2 cellular contexts compared by ENCODE assay signal in the genomic region with DNA sequence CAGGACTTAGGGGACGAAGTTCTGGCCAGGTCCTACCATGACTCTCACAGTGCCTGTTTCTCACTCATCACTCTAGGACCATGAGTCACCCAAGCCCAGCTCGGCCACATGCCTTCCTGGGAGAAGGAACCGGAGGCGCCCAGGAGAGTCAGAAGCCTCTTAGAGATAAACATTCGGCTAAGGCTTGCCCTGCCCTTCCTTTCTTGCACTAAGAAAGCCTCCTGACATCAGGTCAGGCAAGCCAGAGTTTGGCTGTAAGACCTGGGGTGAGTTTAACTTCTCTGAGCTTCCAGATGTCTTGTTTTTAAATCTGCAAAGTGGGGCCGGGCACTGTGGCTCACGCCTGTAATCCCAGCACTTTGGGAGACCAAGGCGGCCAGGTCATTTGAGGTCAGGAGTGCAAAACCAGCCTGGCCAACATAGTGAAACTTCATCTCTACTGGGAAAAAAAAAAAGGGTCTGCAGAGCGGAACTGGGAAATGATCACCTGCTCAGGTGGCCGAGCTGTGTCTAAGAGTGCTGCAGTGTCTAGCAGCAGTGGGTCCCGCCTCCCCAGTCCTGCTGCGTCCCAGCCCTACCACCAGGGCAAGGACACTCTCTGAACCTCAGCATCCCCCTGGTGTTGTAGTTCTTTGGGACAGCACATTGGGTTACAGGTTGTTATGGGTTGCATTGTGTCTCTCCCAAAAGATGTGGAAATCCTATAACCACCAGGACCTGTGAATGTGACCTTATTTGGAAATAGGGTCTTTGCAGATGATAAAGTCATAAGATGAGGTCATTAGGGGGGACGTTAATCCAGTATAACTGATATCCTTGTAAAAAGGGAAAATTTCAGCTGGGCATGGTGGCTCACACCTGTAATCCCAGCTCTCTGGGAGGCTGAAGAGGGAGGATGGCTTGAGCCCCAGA.
TF ChIP-seq lines count a peak whose summit lies in the region.

No MANE protein-coding gene starts in this region.

TF ChIP-seq in GM23338, 12 proteins besides CTCF, POLR2A, EP300 and RAD21 (continued from another document):
- no peak for TF ChIP-seq ZNF114 (CRISPR knock-in tag; IDR thresholded peaks at IDR 0.05)
- TF ChIP-seq EZH2 (IDR thresholded peaks at IDR 0.05; ENCODE audit: low read depth, unreplicated experiment) = no peak
- TF ChIP-seq ZNF462 (CRISPR knock-in tag; IDR thresholded peaks at IDR 0.05) = no peak
- TF ChIP-seq STAT1 (IDR thresholded peaks at IDR 0.05; ENCODE audit: unreplicated experiment) = no peak
- no peak for TF ChIP-seq JUNB (IDR thresholded peaks at IDR 0.05; ENCODE audit: unreplicated experiment)
- TF ChIP-seq EZH2phosphoT487 (IDR thresholded peaks at IDR 0.05; ENCODE audit: unreplicated experiment) = no peak
- TF ChIP-seq ETS1 (IDR thresholded peaks at IDR 0.05) = no peak

TF ChIP-seq in WTC11, 78 proteins besides CTCF, POLR2A, EP300 and RAD21 (continued from another document):
- TF ChIP-seq, protein P1, sequence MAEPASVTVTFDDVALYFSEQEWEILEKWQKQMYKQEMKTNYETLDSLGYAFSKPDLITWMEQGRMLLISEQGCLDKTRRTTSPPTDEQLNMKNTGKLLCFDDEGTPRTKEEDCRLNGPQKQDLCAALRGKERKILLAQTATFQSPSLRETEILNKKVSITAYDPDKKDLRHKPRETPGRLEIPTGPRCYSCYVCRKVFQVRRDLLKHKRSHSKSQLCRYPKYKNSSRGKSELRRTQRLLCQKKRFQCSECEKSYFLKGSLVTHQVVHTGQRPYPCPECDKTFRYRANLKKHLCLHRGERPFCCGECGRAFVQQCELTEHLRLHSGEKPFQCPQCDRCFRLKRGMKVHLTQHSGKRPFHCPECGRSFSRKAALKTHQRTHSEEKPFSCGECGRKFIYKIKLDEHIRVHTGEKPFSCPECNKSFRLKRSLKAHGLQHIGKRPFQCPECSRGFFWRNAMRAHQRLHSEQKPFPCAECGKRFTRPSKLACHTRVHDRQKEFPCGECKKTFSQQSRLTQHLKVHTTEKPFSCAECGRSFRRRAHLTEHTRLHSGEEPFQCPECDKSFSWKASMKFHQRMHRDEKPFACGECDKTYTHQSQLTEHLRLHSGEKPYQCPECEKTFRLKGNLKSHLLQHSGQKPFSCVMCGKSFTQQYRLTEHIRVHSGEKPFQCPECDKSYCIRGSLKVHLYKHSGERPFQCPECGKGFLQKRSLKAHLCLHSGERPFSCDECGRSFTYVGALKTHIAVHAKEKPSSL (CRISPR knock-in tag; conservative IDR thresholded peaks at IDR 0.05) = no peak
- TF ChIP-seq, protein P2, sequence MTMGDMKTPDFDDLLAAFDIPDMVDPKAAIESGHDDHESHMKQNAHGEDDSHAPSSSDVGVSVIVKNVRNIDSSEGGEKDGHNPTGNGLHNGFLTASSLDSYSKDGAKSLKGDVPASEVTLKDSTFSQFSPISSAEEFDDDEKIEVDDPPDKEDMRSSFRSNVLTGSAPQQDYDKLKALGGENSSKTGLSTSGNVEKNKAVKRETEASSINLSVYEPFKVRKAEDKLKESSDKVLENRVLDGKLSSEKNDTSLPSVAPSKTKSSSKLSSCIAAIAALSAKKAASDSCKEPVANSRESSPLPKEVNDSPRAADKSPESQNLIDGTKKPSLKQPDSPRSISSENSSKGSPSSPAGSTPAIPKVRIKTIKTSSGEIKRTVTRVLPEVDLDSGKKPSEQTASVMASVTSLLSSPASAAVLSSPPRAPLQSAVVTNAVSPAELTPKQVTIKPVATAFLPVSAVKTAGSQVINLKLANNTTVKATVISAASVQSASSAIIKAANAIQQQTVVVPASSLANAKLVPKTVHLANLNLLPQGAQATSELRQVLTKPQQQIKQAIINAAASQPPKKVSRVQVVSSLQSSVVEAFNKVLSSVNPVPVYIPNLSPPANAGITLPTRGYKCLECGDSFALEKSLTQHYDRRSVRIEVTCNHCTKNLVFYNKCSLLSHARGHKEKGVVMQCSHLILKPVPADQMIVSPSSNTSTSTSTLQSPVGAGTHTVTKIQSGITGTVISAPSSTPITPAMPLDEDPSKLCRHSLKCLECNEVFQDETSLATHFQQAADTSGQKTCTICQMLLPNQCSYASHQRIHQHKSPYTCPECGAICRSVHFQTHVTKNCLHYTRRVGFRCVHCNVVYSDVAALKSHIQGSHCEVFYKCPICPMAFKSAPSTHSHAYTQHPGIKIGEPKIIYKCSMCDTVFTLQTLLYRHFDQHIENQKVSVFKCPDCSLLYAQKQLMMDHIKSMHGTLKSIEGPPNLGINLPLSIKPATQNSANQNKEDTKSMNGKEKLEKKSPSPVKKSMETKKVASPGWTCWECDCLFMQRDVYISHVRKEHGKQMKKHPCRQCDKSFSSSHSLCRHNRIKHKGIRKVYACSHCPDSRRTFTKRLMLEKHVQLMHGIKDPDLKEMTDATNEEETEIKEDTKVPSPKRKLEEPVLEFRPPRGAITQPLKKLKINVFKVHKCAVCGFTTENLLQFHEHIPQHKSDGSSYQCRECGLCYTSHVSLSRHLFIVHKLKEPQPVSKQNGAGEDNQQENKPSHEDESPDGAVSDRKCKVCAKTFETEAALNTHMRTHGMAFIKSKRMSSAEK (CRISPR knock-in tag; IDR thresholded peaks at IDR 0.05; ENCODE audit: borderline replicate concordance) = no peak
- TF ChIP-seq MXD4 (CRISPR knock-in tag; IDR thresholded peaks at IDR 0.05; ENCODE audit: borderline replicate concordance) (no peak), MLX (CRISPR knock-in tag; IDR thresholded peaks at IDR 0.05) (no peak)
- TF ChIP-seq, protein P3, sequence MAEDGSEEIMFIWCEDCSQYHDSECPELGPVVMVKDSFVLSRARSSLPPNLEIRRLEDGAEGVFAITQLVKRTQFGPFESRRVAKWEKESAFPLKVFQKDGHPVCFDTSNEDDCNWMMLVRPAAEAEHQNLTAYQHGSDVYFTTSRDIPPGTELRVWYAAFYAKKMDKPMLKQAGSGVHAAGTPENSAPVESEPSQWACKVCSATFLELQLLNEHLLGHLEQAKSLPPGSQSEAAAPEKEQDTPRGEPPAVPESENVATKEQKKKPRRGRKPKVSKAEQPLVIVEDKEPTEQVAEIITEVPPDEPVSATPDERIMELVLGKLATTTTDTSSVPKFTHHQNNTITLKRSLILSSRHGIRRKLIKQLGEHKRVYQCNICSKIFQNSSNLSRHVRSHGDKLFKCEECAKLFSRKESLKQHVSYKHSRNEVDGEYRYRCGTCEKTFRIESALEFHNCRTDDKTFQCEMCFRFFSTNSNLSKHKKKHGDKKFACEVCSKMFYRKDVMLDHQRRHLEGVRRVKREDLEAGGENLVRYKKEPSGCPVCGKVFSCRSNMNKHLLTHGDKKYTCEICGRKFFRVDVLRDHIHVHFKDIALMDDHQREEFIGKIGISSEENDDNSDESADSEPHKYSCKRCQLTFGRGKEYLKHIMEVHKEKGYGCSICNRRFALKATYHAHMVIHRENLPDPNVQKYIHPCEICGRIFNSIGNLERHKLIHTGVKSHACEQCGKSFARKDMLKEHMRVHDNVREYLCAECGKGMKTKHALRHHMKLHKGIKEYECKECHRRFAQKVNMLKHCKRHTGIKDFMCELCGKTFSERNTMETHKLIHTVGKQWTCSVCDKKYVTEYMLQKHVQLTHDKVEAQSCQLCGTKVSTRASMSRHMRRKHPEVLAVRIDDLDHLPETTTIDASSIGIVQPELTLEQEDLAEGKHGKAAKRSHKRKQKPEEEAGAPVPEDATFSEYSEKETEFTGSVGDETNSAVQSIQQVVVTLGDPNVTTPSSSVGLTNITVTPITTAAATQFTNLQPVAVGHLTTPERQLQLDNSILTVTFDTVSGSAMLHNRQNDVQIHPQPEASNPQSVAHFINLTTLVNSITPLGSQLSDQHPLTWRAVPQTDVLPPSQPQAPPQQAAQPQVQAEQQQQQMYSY (CRISPR knock-in tag; IDR thresholded peaks at IDR 0.05) = no peak
- TF ChIP-seq, protein P4, sequence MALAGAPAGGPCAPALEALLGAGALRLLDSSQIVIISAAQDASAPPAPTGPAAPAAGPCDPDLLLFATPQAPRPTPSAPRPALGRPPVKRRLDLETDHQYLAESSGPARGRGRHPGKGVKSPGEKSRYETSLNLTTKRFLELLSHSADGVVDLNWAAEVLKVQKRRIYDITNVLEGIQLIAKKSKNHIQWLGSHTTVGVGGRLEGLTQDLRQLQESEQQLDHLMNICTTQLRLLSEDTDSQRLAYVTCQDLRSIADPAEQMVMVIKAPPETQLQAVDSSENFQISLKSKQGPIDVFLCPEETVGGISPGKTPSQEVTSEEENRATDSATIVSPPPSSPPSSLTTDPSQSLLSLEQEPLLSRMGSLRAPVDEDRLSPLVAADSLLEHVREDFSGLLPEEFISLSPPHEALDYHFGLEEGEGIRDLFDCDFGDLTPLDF (CRISPR knock-in tag; IDR thresholded peaks at IDR 0.05) = no peak
TF ChIP-seq in WTC11: peak in this region for 0.
